In the genomic region with DNA sequence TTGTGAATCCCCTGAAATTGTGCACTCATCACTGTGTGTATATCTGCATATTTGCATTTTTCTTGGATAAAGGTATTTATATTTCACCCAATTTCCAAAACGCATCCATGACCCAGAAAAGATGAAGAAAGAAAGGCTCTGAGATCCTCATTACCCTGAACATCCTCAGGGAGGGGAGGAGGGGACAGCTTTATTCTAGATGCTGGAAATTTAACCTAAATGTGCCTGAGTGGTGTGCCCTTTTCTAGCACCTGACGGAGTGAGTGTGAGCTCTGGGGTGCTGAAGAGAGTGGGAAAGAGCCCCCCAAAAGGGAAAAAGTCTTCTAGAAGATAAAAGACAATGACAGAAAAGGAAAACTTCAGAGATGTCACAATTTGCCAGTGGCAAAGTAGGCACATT, we compare ENCODE assay signal across 30 cellular contexts. TPM values are rescaled to one million over a fixed set of nuclear protein-coding genes. Genes with fewer than 3 reads are reported as not detected.
"Had no signal": no experiment of that assay in that cellular context is flagged by ENCODE, and none has a peak within 500 bp of the region (broad histone marks: within the 10 kb centered on the region; RNA-seq: fewer than 3 reads in every experiment).

No MANE protein-coding gene starts in this region.

- H3K36me3 ChIP-seq: left ventricle myocardium inferior, ovary, right atrium auricular region, right lobe of liver, suprapubic skin, thoracic aorta, tibial artery, upper lobe of right lung had no signal

- H3K9me3 Mint-ChIP-seq: nephron progenitor cell had no signal

- H3K4me1 ChIP-seq: left ventricle myocardium inferior, right atrium auricular region, right lobe of liver, suprapubic skin, tibial artery, upper lobe of right lung had no signal

- H3K27me3 ChIP-seq: ovary, right atrium auricular region, right lobe of liver, suprapubic skin, tibial artery, upper lobe of right lung had no signal

- H3K4me1 Mint-ChIP-seq: mesothelial cell of epicardium, naive B cell, natural killer cell, nephron progenitor cell had no signal

- H3K27me3 Mint-ChIP-seq: naive B cell; progenitor cell of endocrine pancreas; stimulated activated naive CD8-positive, alpha-beta T cell treated with anti-CD3 and anti-CD28 coated beads, Interleukin-15, Interleukin-2, amounts not matched to agents 100 ng/mL and 50 ng/mL, for 24 hours had no signal

- H3K27ac ChIP-seq: left ventricle myocardium inferior, ovary, right atrium auricular region, right lobe of liver, suprapubic skin, thoracic aorta, tibial artery, upper lobe of right lung had no signal

- H3K4me2 ChIP-seq: smooth muscle cell had no signal

- H3K27ac Mint-ChIP-seq: mesothelial cell of epicardium; naive B cell; natural killer cell; nephron progenitor cell; progenitor cell of endocrine pancreas; stimulated activated naive CD8-positive, alpha-beta T cell treated with anti-CD3 and anti-CD28 coated beads, Interleukin-15, Interleukin-2, amounts not matched to agents 100 ng/mL and 50 ng/mL, for 24 hours had no signal

- H3K36me3 Mint-ChIP-seq: mesothelial cell of epicardium, naive B cell, natural killer cell had no signal

- H3K4me3 Mint-ChIP-seq: mesothelial cell of epicardium; naive B cell; natural killer cell; nephron progenitor cell; stimulated activated naive CD8-positive, alpha-beta T cell treated with anti-CD3 and anti-CD28 coated beads, Interleukin-15, Interleukin-2, amounts not matched to agents 100 ng/mL and 50 ng/mL, for 24 hours had no signal

- DNase-seq: hypothalamus; islet precursor cell; left ventricle myocardium inferior; mesendoderm; naive B cell; natural killer cell; nephron progenitor cell; ovary; right lobe of liver; stimulated activated CD4-positive, alpha-beta T cell treated with anti-CD3 and anti-CD28 coated beads, Interleukin-1b, Interleukin-23, amount 100 ng/mL, for 48 hours; stimulated activated CD4-positive, alpha-beta T cell treated with anti-CD3 and anti-CD28 coated beads, Interleukin-4, amount 100 ng/mL, for 1 hour; stimulated activated naive CD4-positive, alpha-beta T cell; tibial artery; trophoblast cell; upper lobe of right lung had no signal

- H3K9me3 ChIP-seq: left ventricle myocardium inferior, ovary, right atrium auricular region, right lobe of liver, suprapubic skin, thoracic aorta, tibial artery, upper lobe of right lung had no signal

- ATAC-seq: natural killer cell, right lobe of liver, upper lobe of right lung had no signal

- H3K4me3 ChIP-seq: left ventricle myocardium inferior, lung, ovary, right atrium auricular region, right lobe of liver, smooth muscle cell, suprapubic skin, thoracic aorta, tibial artery, upper lobe of right lung had no signal

RNA-seq across cellular contexts. Expression of gene CNTNAP5, which starts 20.8 kb away (rescaled TPM):
- total RNA-seq: kidney epithelial cell, left ventricle myocardium inferior, lower leg skin, mononuclear cell, natural killer cell, omental fat pad, ovary, pulmonary artery endothelial cell, right atrium auricular region, right lobe of liver, skeletal muscle tissue, smooth muscle cell, subcutaneous adipose tissue, suprapubic skin, thoracic aorta, upper lobe of right lung had no signal
- polyA plus RNA-seq: lung, ovary, smooth muscle cell had no signal
